ENCODE assay signal across 18 cellular contexts in genomic region chr7:130145424-130146106, GRCh38. TPM values are rescaled to one million over a fixed set of nuclear protein-coding genes. Genes with fewer than 3 reads are reported as not detected.
A peak's percentile ranks its signal among the peaks of the same experiment; 100 is the strongest.
DNase-seq lines count a peak whose midpoint lies in the region; ATAC-seq, FAIRE-seq and TF ChIP-seq lines count a peak whose summit lies in the region.
"Had no signal": no experiment of that assay in that cellular context is flagged by ENCODE, and none has a peak within 500 bp of the region (broad histone marks: within the 10 kb centered on the region; RNA-seq: fewer than 3 reads in every experiment).

No MANE protein-coding gene starts in this region.

- no peak overlapping the region for H3K9ac ChIP-seq in K562 (ENCODE audit: insufficient read depth in 1 of 2, low read depth in 2 of 2, low read length in 2 of 2)
- H3K9ac ChIP-seq: KMS-11, parathyroid adenoma had no signal

- H3K27ac ChIP-seq in K562 (ENCODE audit: extremely low read depth, low read depth, low read length): peak overlapping the region; percentile 9; the same call in 1 of the 3 replicates
- H3K27ac ChIP-seq: KMS-11, parathyroid adenoma, sigmoid colon, testis had no signal

- H3K4me3 Mint-ChIP-seq in IgD-negative memory B cell: peak overlapping the region in 1 of 4 donors; percentile 16
- H3K4me3 Mint-ChIP-seq in mesothelial cell of epicardium: no peak overlapping the region
- H3K4me3 Mint-ChIP-seq: activated T-cell treated with anti-CD3 and anti-CD28 coated beads, Interleukin-2, amount 50 U/mL, for 24 hours; CD14-positive monocyte; WTC11 had no signal

- intact Hi-C loops in K562 (cut with micrococcal nuclease): no loop called here

- no peaks in the 10 kb centered on the region for H3K27me3 ChIP-seq in K562 (ENCODE audit: control insufficient read depth in 2 of 2, insufficient read depth in 2 of 2, low read length in 2 of 2)
- H3K27me3 ChIP-seq: dorsolateral prefrontal cortex, sigmoid colon, testis had no signal

- BruUV-seq in K562 (replicated peaks; lab: Mats Ljungman, UMichigan): no TSS peak

- H3K79me2 ChIP-seq in K562 (ENCODE audit: control insufficient read depth, insufficient read depth, low read length): no peaks in the 10 kb centered on the region
- H3K79me2 ChIP-seq: parathyroid adenoma had no signal

- no peak overlapping the region for H3K4me2 ChIP-seq in K562 (ENCODE audit: insufficient read depth, low read length)
- H3K4me2 ChIP-seq: KMS-11 had no signal

- 84% methylated on average over 15 of the region's 15 CpGs for WGBS in K562 (ENCODE audit: insufficient coverage, low coverage, missing lambda C conversion rate)

- H3K9me1 ChIP-seq in K562 (ENCODE audit: control insufficient read depth, insufficient read depth, low read length): no peaks in the 10 kb centered on the region

- peak overlapping the region; percentile 40; the same call in 1 of the 2 replicates for H2AFZ ChIP-seq in K562 (ENCODE audit: low read depth, low read length)
- H2AFZ ChIP-seq: parathyroid adenoma had no signal

- no peaks in the 10 kb centered on the region; the same call in 2 of the 3 replicates for H3K36me3 ChIP-seq in K562 (ENCODE audit: control insufficient read depth, insufficient read depth, low read length)
- H3K36me3 ChIP-seq: sigmoid colon had no signal

- CTCF ChIA-PET in K562 (lab: Yijun Ruan, JAX; ENCODE audit: low intra/inter-chr PET ratio): no interaction called here

- H3K27ac Mint-ChIP-seq in IgD-negative memory B cell: peak overlapping the region; percentile 13 to 33 (median 33)
- H3K27ac Mint-ChIP-seq in mesothelial cell of epicardium: peak overlapping the region; percentile 67
- H3K27ac Mint-ChIP-seq: activated T-cell treated with anti-CD3 and anti-CD28 coated beads, Interleukin-2, amount 50 U/mL, for 24 hours; CD14-positive monocyte; WTC11 had no signal

- no peaks in the 10 kb centered on the region for H3K9me3 ChIP-seq in K562 (replicated peaks; ENCODE audit: control insufficient read depth, insufficient read depth, low read depth, low read length)
- H3K9me3 ChIP-seq: sigmoid colon, testis had no signal

- H3K4me1 Mint-ChIP-seq in IgD-negative memory B cell (peaks cover 30 to 32% (median 31%) of the 10 kb centered on the region in 3 donors), mesothelial cell of epicardium (peaks cover 57% of the 10 kb centered on the region)

- POLR2A ChIA-PET in K562 (lab: Yijun Ruan, JAX): interaction anchor here (1.1 to 1.5 kb wide), 3 partner anchors 11 to 76 kb away, joined by 3 to 5 read pairs (median 4); partner anchors contain the start of gene KLHDC10

- peaks cover 32 to 65% of the 10 kb centered on the region in 2 experiments for H3K4me1 ChIP-seq in K562 (replicated peaks in 1 of 2; ENCODE audit: control insufficient read depth in 2 of 2, insufficient read depth in 2 of 2, low read length in 2 of 2)

- peak; percentile 54 for FAIRE-seq in K562 (lab: Jason Lieb, UNC)

- in situ Hi-C loops in K562 (cut with MboI): no loop called here

- H3K36me3 Mint-ChIP-seq in IgD-negative memory B cell (no peaks in the 10 kb centered on the region), mesothelial cell of epicardium (no peaks in the 10 kb centered on the region)
- H3K36me3 Mint-ChIP-seq: WTC11 had no signal

- no peak for TF ChIP-seq POLR2A in K562 (conservative IDR thresholded peaks at IDR 0.05)

- peaks cover 0 to 4% (median 0%) of the 10 kb centered on the region in 3 donors for H3K9me3 Mint-ChIP-seq in IgD-negative memory B cell
- no peaks in the 10 kb centered on the region for H3K9me3 Mint-ChIP-seq in mesothelial cell of epicardium
- H3K9me3 Mint-ChIP-seq: activated T-cell treated with anti-CD3 and anti-CD28 coated beads, Interleukin-2, amount 50 U/mL, for 24 hours; WTC11 had no signal

- no peaks in the 10 kb centered on the region for H3K27me3 Mint-ChIP-seq in IgD-negative memory B cell
- H3K27me3 Mint-ChIP-seq in mesothelial cell of epicardium (ENCODE audit: low read depth): no peaks in the 10 kb centered on the region

- ATAC-seq in K562 (no peak), GM19351 (IDR thresholded peaks at IDR 0.05; ENCODE audit: unreplicated experiment) (no peak), GM21381 (IDR thresholded peaks at IDR 0.05; ENCODE audit: unreplicated experiment) (no peak), HG02884 (IDR thresholded peaks at IDR 0.05; ENCODE audit: unreplicated experiment) (no peak)
- ATAC-seq: WTC11 had no signal

- TF ChIP-seq EP300 in K562 (IDR thresholded peaks at IDR 0.05; ENCODE audit: low read length): no peak

- no peak overlapping the region for H3K4me3 ChIP-seq in K562
- H3K4me3 ChIP-seq: dorsolateral prefrontal cortex, sigmoid colon, testis had no signal

- TF ChIP-seq CTCF in K562 (IDR thresholded peaks at IDR 0.05 in 2 of 3, conservative IDR thresholded peaks at IDR 0.05 in 1 of 3; ENCODE audit: insufficient read depth in 2 of 3, low read depth in 1 of 3, low read length in 3 of 3) (no peak), mesothelial cell of epicardium (IDR thresholded peaks at IDR 0.05; ENCODE audit: unreplicated experiment) (no peak)

- H4K20me1 ChIP-seq in K562 (replicated peaks; ENCODE audit: control insufficient read depth, insufficient read depth, low read length): no peaks in the 10 kb centered on the region

- TF ChIP-seq RAD21 in K562 (CRISPR knock-in tag; conservative IDR thresholded peaks at IDR 0.05 in 1 of 2, IDR thresholded peaks at IDR 0.05 in 1 of 2): no peak

- DNase-seq in K562 (ENCODE audit: extremely low read depth in 1 of 4, low spot score in 3 of 4): no peak
- no peak for DNase-seq in mesothelial cell of epicardium (ENCODE audit: low spot score in 2 of 2, unreplicated experiment in 2 of 2)
- peak; percentile 57 for DNase-seq in smooth muscle cell of the brain vasculature (ENCODE audit: low read depth, low spot score)
- DNase-seq in cerebellum (ENCODE audit: low spot score): no peak
- DNase-seq: activated CD8-positive, alpha-beta memory T cell treated with anti-CD3 and anti-CD28 coated beads for 24 hours; activated T-cell treated with anti-CD3 and anti-CD28 coated beads, Interleukin-2, amount 50 U/mL, for 24 hours; dorsolateral prefrontal cortex; NCI-H187; sigmoid colon; testis had no signal

TF ChIP-seq in K562, 482 proteins besides CTCF, POLR2A, EP300 and RAD21 (continues in another document):
- TF ChIP-seq ZBTB11 (CRISPR knock-in tag; IDR thresholded peaks at IDR 0.05) (no peak), POLR2B (IDR thresholded peaks at IDR 0.05; ENCODE audit: low read depth, partially characterized antibody) (no peak), HES1 (IDR thresholded peaks at IDR 0.05; ENCODE audit: low read depth) (no peak), ZNF79 (CRISPR knock-in tag; IDR thresholded peaks at IDR 0.05; ENCODE audit: low read depth) (no peak)

RNA-seq across cellular contexts. Expression of gene TMEM209, which starts 59.6 kb away (rescaled TPM):
- 39.0 TPM for polyA plus RNA-seq in IgD-negative memory B cell
- total RNA-seq in K562 (2011; cell fraction: chromatin; rRNA removed; ENCODE audit: low replicate concordance): 270 and 331 TPM in 2 replicates
- total RNA-seq in K562 (2011; cell fraction: nucleolus; rRNA removed): 218 and 221 TPM in 2 replicates
- total RNA-seq in K562 (2011; cell fraction: nucleoplasm; rRNA removed): 322 and 343 TPM in 2 replicates
- total RNA-seq in K562 (2014; rRNA removed): 36.8 and 37.9 TPM in 2 replicates
- total RNA-seq in K562 (2014; rRNA removed; fragmentation: Illumina TruSeq; extraction: Trizol): 77.2 and 88.2 TPM in 2 replicates
- 67.3 and 75.1 TPM in 2 replicates for total RNA-seq in K562 (2015; rRNA removed; fragmentation: Illumina TruSeq; extraction: Trizol)
- 68.9 and 76.6 TPM in 2 replicates for total RNA-seq in K562 (2021)
- polyA plus RNA-seq in K562 (2011; rRNA removed): 116 and 182 TPM in 2 replicates
- 94.0 and 167 TPM in 2 replicates for polyA plus RNA-seq in K562 (2011; cell fraction: cytosol; rRNA removed)
- 68.4 and 102 TPM in 2 replicates for polyA plus RNA-seq in K562 (2011; cell fraction: nucleus; rRNA removed)
- polyA plus RNA-seq in K562 (2012): 42.4 and 74.7 TPM in 2 replicates
- 72.4 and 88.5 TPM in 2 replicates for polyA plus RNA-seq in K562 (2014; fragmentation: Illumina TruSeq; extraction: Trizol)
- polyA plus RNA-seq in K562 (2014; fragmentation: Nextera tagmentation; extraction: Ambion mirVana): 10 to 100 TPM; 74.6 to 82.1 TPM
- 42.7 and 48.0 TPM in 2 replicates for polyA plus RNA-seq in K562 (2014; rRNA removed)
- 281 and 305 TPM in 2 replicates for polyA minus RNA-seq in K562 (2011; rRNA and poly(A)+ RNA removed)
- 102 TPM in 2 replicates for polyA minus RNA-seq in K562 (2011; cell fraction: cytosol; rRNA and poly(A)+ RNA removed)
- 57.1 and 129 TPM in 2 replicates for polyA minus RNA-seq in K562 (2011; cell fraction: nucleus; rRNA and poly(A)+ RNA removed)
- total RNA-seq in mesothelial cell of epicardium: 23.9 to 27.8 TPM (median 23.9 TPM) in 3 replicates
- 14.3 TPM for total RNA-seq in cerebellum
